Comparison of ENCODE assay signal across 8 cellular contexts in the genomic region with DNA sequence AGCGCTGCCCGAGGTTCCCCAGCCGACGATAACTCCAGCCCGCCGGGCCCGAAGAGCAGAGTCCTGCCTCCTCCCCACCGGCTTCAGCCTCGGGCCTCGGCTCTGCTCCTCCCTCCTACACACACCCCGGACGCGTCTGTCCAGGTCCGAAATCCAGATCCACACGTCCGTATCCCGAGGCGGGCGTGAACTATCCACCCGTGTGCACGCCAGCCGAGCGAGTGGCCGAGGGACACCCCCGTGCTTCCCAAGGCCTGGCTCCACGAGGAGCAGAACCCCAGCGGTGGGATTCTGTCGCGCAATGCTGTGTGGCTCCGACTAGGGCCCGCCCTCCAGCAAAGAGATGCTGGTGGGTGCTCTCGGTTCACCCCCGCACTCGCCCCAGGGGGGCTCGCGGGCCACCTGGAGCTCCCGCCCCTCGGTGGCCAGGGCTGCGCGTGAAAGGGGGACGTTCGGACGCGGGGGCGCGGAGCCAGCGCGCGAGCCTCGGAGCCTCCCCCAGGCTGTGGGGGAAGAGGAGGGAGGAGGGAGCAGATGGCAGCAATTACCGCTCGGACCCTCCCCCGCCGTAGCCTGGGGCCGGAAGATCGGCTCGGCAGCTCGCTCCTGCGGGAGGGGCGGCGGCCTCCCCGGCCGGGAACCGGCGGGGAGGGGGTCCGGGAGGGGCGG. TPM values are rescaled to one million over a fixed set of nuclear protein-coding genes. Genes with fewer than 3 reads are reported as not detected.
DNase-seq lines count a peak whose midpoint lies in the region; ATAC-seq and TF ChIP-seq lines count a peak whose summit lies in the region.
"Had no signal": no experiment of that assay in that cellular context is flagged by ENCODE, and none has a peak within 500 bp of the region (broad histone marks: within the 10 kb centered on the region; RNA-seq: fewer than 3 reads in every experiment).

No MANE protein-coding gene starts in this region.

- TF ChIP-seq CTCF in astrocyte of the spinal cord (IDR thresholded peaks at IDR 0.05; ENCODE audit: low read depth, low read length) (no peak), stomach (IDR thresholded peaks at IDR 0.05) (no peak)

- intact Hi-C loops in left colon (cut with DNase I, micrococcal nuclease) (no loop called here), stomach (cut with DNase I; ENCODE audit: low total_unique reads) (no loop called here)

- H3K9me3 ChIP-seq in HUES6 (ENCODE audit: control insufficient read depth, insufficient read depth, low read depth, low read length): no peaks in the 10 kb centered on the region
- no peaks in the 10 kb centered on the region for H3K9me3 ChIP-seq in stomach

- in situ Hi-C loops in astrocyte of the spinal cord (cut with HindIII; ENCODE audit: low sequenced_read_pairs): no loop called here

- no peak for TF ChIP-seq EP300 in stomach (IDR thresholded peaks at IDR 0.05)

- H3K4me1 ChIP-seq in HUES6 (ENCODE audit: control insufficient read depth, insufficient read depth, low read length) (peaks cover 57% of the 10 kb centered on the region), stomach (peaks cover 16 to 27% (median 23%) of the 10 kb centered on the region in 4 donors)

- peak overlapping the region; percentile 65 for H3K4me3 ChIP-seq in HUES6 (ENCODE audit: low read depth, low read length)
- H3K4me3 ChIP-seq in astrocyte of the spinal cord (ENCODE audit: low read depth, low read length): peak overlapping the region; percentile 42
- peak overlapping the region; percentile 36 to 49 (median 43) for H3K4me3 ChIP-seq in stomach

- peak; percentile 63 for ATAC-seq in left colon
- no peak for ATAC-seq in GM21576 (IDR thresholded peaks at IDR 0.05; ENCODE audit: unreplicated experiment)

- DNase-seq in astrocyte of the spinal cord (ENCODE audit: low read depth, low spot score) (no peak), left colon (no peak), stomach (no peak), NCI-H1105 (lab: John Stamatoyannopoulos, UW) (no peak), NCI-H2081 (lab: John Stamatoyannopoulos, UW) (no peak)

- 3 to 8% (median 6%) methylated on average over 27 to 67 of the region's 67 CpGs for WGBS in stomach, 5 donors

- no peaks in the 10 kb centered on the region for H3K36me3 ChIP-seq in HUES6 (ENCODE audit: control insufficient read depth, insufficient read depth, low read length)
- no peaks in the 10 kb centered on the region for H3K36me3 ChIP-seq in stomach

- H3K9ac ChIP-seq in HUES6 (ENCODE audit: low read length): peak overlapping the region; percentile 23

- H3K27me3 ChIP-seq in HUES6 (ENCODE audit: control insufficient read depth, insufficient read depth, low read length) (peaks cover 48% of the 10 kb centered on the region), stomach (peaks cover 0 to 85% (median 39%) of the 10 kb centered on the region in 3 donors)

- no peak overlapping the region for H3K27ac ChIP-seq in HUES6 (ENCODE audit: low read depth, low read length)
- H3K27ac ChIP-seq in stomach: peak overlapping the region in 1 of 5 donors; percentile 34

- TF ChIP-seq POLR2A in stomach (IDR thresholded peaks at IDR 0.05): no peak

RNA-seq across cellular contexts. Expression of a gene that starts 18.9 kb away (rescaled TPM):
- total RNA-seq in left colon (not detected), stomach (not detected)
- not detected for polyA plus RNA-seq in stomach
- total RNA-seq: SK-MEL-5 had no signal

RNA-seq across cellular contexts. Expression of a gene that starts 20.4 kb away (rescaled TPM):
- total RNA-seq in left colon: under 1 TPM; 0.24 to 0.36 TPM
- total RNA-seq in stomach: 1 to 10 TPM in 1 of 5 donors, under 1 TPM in 2, not detected in 2; under 0.01 to 1.4 (median 0.73) TPM
- polyA plus RNA-seq in stomach: under 1 TPM in 2 of 3 donors, not detected in 1; 0.10 to 0.12 TPM

RNA-seq across cellular contexts. Expression of a gene that starts 38.3 kb away (rescaled TPM):
- total RNA-seq in left colon (100 to 1,000 TPM; 188 to 214 TPM), stomach (100 to 1,000 TPM in 2 of 5 donors, 10 to 100 TPM in 3; 36.2 to 117 (median 62.4) TPM)
- polyA plus RNA-seq in stomach: 10 to 100 TPM; 11.0 to 20.8 (median 13.3) TPM
- total RNA-seq: SK-MEL-5 had no signal
